1 cellular context compared by ENCODE assay signal in genomic region chr15:50181983-50182232, GRCh38.
TF ChIP-seq lines count a peak whose summit lies in the region.

Gene SLC27A2 (plus strand): TSS chr15:50182196. CDS start chr15:50182428, 232 bp downstream.

TF ChIP-seq in H1, 55 proteins besides CTCF, POLR2A, EP300 and RAD21 (continued from another document):
- TF ChIP-seq CEBPB (IDR thresholded peaks at IDR 0.05; ENCODE audit: low read depth, low read length) (no peak), MAX (IDR thresholded peaks at IDR 0.05) (peak; percentile 92), JUN (IDR thresholded peaks at IDR 0.05; ENCODE audit: low read depth, low read length) (no peak)
- TF ChIP-seq, protein P1, sequence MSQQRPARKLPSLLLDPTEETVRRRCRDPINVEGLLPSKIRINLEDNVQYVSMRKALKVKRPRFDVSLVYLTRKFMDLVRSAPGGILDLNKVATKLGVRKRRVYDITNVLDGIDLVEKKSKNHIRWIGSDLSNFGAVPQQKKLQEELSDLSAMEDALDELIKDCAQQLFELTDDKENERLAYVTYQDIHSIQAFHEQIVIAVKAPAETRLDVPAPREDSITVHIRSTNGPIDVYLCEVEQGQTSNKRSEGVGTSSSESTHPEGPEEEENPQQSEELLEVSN (IDR thresholded peaks at IDR 0.05) = peak; percentile 78
TF ChIP-seq in H1: peak in this region for 8.
